ENCODE assay signal across 1 cellular context in the genomic region with DNA sequence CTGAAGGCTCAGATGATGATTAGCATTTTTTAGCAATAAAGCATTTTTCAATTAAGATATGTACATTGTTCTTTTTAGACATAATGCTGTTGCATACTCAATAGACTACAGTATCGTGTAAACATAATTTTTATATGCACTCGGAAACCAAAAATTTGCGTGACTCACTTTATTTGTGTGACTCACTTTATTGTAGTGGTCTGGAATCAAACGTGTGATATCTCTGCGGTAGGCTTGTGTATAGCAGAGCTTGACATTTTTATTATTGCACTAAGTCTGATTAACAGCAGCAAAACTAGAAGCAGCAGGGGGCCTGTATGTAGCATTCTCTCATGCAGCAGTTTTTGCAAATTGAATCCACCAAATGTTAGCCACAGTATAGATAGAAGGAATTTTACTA.
A peak's percentile ranks its signal among the peaks of the same experiment; 100 is the strongest.
TF ChIP-seq lines count a peak whose summit lies in the region.

No MANE protein-coding gene starts in this region.

TF ChIP-seq in HEK293, 187 proteins besides CTCF, POLR2A, EP300 and RAD21 (continued from another document and continues in another):
- TF ChIP-seq PRDM4 (tag by site-specific recombination; IDR thresholded peaks at IDR 0.05): peak; percentile 82
- peak; percentile 50; the same call in 1 of the 2 replicates for TF ChIP-seq GFI1B (tag by site-specific recombination; IDR thresholded peaks at IDR 0.05)
- no peak; the same call in 1 of the 2 replicates for TF ChIP-seq ZNF324 (tag by site-specific recombination; IDR thresholded peaks at IDR 0.05)
- TF ChIP-seq, protein P1, sequence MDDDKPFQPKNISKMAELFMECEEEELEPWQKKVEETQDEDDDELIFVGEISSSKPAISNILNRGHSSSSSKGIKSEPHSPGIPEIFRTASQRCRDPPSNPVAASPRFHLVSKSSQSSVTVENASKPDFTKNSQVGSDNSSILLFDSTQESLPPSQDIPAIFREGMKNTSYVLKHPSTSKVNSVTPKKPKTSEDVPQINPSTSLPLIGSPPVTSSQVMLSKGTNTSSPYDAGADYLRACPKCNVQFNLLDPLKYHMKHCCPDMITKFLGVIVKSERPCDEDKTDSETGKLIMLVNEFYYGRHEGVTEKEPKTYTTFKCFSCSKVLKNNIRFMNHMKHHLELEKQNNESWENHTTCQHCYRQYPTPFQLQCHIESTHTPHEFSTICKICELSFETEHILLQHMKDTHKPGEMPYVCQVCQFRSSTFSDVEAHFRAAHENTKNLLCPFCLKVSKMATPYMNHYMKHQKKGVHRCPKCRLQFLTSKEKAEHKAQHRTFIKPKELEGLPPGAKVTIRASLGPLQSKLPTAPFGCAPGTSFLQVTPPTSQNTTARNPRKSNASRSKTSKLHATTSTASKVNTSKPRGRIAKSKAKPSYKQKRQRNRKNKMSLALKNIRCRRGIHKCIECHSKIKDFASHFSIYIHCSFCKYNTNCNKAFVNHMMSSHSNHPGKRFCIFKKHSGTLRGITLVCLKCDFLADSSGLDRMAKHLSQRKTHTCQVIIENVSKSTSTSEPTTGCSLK (tag by site-specific recombination; IDR thresholded peaks at IDR 0.05): no peak
- TF ChIP-seq ZBTB8A (tag by site-specific recombination; IDR thresholded peaks at IDR 0.05): peak; percentile 49; the same call in 1 of the 2 replicates
- no peak for TF ChIP-seq ZNF626 (tag by site-specific recombination; IDR thresholded peaks at IDR 0.05)
- TF ChIP-seq, protein P2, sequence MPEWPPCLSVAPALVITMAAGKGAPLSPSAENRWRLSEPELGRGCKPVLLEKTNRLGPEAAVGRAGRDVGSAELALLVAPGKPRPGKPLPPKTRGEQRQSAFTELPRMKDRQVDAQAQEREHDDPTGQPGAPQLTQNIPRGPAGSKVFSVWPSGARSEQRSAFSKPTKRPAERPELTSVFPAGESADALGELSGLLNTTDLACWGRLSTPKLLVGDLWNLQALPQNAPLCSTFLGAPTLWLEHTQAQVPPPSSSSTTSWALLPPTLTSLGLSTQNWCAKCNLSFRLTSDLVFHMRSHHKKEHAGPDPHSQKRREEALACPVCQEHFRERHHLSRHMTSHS (tag by site-specific recombination; IDR thresholded peaks at IDR 0.05): no peak; the same call in 1 of the 2 replicates
- peak; percentile 47; the same call in 1 of the 2 replicates for TF ChIP-seq KLF10 (tag by site-specific recombination; IDR thresholded peaks at IDR 0.05)
- TF ChIP-seq ZNF704 (tag by site-specific recombination; IDR thresholded peaks at IDR 0.05): no peak
- no peak for TF ChIP-seq ZNF335 (tag by site-specific recombination; conservative IDR thresholded peaks at IDR 0.05)
- no peak for TF ChIP-seq ZNF16 (tag by site-specific recombination; IDR thresholded peaks at IDR 0.05; ENCODE audit: low read depth)
- TF ChIP-seq ZNF311 (tag by site-specific recombination; IDR thresholded peaks at IDR 0.05; ENCODE audit: borderline replicate concordance): no peak
- TF ChIP-seq ZNF555 (tag by site-specific recombination; conservative IDR thresholded peaks at IDR 0.05): no peak
- TF ChIP-seq ZNF777 (tag by site-specific recombination; IDR thresholded peaks at IDR 0.05; ENCODE audit: borderline replicate concordance): no peak
- TF ChIP-seq ZBTB26 (tag by site-specific recombination; optimal IDR thresholded peaks at IDR 0.05): no peak
- TF ChIP-seq TRIM28 (IDR thresholded peaks at IDR 0.05; ENCODE audit: borderline replicate concordance, low read length): peak; percentile 70
- TF ChIP-seq ZNF37A (tag by site-specific recombination; IDR thresholded peaks at IDR 0.05): no peak
- TF ChIP-seq ZNF416 (tag by site-specific recombination; IDR thresholded peaks at IDR 0.05): no peak
- TF ChIP-seq ZFP3 (tag by site-specific recombination; IDR thresholded peaks at IDR 0.05; ENCODE audit: low read depth): no peak
- TF ChIP-seq ZNF621 (tag by site-specific recombination; IDR thresholded peaks at IDR 0.05): no peak
- TF ChIP-seq ZFHX2 (tag by site-specific recombination; conservative IDR thresholded peaks at IDR 0.05): no peak
- peak; percentile 74; the same call in 1 of the 2 replicates for TF ChIP-seq ZNF558 (tag by site-specific recombination; IDR thresholded peaks at IDR 0.05)
- TF ChIP-seq KLF1 (tag by site-specific recombination; IDR thresholded peaks at IDR 0.05): no peak
- no peak for TF ChIP-seq ZNF585B (tag by site-specific recombination; IDR thresholded peaks at IDR 0.05)
- peak; percentile 73 for TF ChIP-seq IKZF3 (tag by site-specific recombination; IDR thresholded peaks at IDR 0.05)
- TF ChIP-seq KLF8 (tag by site-specific recombination; IDR thresholded peaks at IDR 0.05): peak; percentile 92
- TF ChIP-seq SCRT2 (tag by site-specific recombination; IDR thresholded peaks at IDR 0.05): no peak
- peak; percentile 96 for TF ChIP-seq FEZF1 (tag by site-specific recombination; IDR thresholded peaks at IDR 0.05)
- no peak for TF ChIP-seq ZNF26 (tag by site-specific recombination; IDR thresholded peaks at IDR 0.05)
- no peak for TF ChIP-seq ZNF133 (tag by site-specific recombination; IDR thresholded peaks at IDR 0.05)
- TF ChIP-seq, protein P3, sequence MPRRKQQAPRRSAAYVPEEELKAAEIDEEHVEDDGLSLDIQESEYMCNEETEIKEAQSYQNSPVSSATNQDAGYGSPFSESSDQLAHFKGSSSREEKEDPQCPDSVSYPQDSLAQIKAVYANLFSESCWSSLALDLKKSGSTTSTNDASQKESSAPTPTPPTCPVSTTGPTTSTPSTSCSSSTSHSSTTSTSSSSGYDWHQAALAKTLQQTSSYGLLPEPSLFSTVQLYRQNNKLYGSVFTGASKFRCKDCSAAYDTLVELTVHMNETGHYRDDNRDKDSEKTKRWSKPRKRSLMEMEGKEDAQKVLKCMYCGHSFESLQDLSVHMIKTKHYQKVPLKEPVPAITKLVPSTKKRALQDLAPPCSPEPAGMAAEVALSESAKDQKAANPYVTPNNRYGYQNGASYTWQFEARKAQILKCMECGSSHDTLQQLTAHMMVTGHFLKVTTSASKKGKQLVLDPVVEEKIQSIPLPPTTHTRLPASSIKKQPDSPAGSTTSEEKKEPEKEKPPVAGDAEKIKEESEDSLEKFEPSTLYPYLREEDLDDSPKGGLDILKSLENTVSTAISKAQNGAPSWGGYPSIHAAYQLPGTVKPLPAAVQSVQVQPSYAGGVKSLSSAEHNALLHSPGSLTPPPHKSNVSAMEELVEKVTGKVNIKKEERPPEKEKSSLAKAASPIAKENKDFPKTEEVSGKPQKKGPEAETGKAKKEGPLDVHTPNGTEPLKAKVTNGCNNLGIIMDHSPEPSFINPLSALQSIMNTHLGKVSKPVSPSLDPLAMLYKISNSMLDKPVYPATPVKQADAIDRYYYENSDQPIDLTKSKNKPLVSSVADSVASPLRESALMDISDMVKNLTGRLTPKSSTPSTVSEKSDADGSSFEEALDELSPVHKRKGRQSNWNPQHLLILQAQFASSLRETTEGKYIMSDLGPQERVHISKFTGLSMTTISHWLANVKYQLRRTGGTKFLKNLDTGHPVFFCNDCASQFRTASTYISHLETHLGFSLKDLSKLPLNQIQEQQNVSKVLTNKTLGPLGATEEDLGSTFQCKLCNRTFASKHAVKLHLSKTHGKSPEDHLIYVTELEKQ (tag by site-specific recombination; IDR thresholded peaks at IDR 0.05; ENCODE audit: borderline replicate concordance): 0 out of 2 replicates have a peak, but pooled peaks have one; percentile 9
- TF ChIP-seq ZNF791 (tag by site-specific recombination; IDR thresholded peaks at IDR 0.05): no peak
- TF ChIP-seq ZNF148 (tag by site-specific recombination; IDR thresholded peaks at IDR 0.05; ENCODE audit: borderline replicate concordance): no peak
- no peak for TF ChIP-seq PRDM1 (tag by site-specific recombination; IDR thresholded peaks at IDR 0.05)
- TF ChIP-seq YY1 (tag by site-specific recombination; IDR thresholded peaks at IDR 0.05): no peak
- TF ChIP-seq SP7 (tag by site-specific recombination; IDR thresholded peaks at IDR 0.05): no peak; the same call in 1 of the 2 replicates
- no peak for TF ChIP-seq HOXA7 (CRISPR knock-in tag; IDR thresholded peaks at IDR 0.05; ENCODE audit: borderline replicate concordance)
- TF ChIP-seq ZNF426 (tag by site-specific recombination; IDR thresholded peaks at IDR 0.05): no peak
- TF ChIP-seq, protein P4, sequence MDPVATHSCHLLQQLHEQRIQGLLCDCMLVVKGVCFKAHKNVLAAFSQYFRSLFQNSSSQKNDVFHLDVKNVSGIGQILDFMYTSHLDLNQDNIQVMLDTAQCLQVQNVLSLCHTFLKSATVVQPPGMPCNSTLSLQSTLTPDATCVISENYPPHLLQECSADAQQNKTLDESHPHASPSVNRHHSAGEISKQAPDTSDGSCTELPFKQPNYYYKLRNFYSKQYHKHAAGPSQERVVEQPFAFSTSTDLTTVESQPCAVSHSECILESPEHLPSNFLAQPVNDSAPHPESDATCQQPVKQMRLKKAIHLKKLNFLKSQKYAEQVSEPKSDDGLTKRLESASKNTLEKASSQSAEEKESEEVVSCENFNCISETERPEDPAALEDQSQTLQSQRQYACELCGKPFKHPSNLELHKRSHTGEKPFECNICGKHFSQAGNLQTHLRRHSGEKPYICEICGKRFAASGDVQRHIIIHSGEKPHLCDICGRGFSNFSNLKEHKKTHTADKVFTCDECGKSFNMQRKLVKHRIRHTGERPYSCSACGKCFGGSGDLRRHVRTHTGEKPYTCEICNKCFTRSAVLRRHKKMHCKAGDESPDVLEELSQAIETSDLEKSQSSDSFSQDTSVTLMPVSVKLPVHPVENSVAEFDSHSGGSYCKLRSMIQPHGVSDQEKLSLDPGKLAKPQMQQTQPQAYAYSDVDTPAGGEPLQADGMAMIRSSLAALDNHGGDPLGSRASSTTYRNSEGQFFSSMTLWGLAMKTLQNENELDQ (tag by site-specific recombination; IDR thresholded peaks at IDR 0.05; ENCODE audit: low read depth): no peak
